ENCODE assay signal across 8 cellular contexts in the genomic region with DNA sequence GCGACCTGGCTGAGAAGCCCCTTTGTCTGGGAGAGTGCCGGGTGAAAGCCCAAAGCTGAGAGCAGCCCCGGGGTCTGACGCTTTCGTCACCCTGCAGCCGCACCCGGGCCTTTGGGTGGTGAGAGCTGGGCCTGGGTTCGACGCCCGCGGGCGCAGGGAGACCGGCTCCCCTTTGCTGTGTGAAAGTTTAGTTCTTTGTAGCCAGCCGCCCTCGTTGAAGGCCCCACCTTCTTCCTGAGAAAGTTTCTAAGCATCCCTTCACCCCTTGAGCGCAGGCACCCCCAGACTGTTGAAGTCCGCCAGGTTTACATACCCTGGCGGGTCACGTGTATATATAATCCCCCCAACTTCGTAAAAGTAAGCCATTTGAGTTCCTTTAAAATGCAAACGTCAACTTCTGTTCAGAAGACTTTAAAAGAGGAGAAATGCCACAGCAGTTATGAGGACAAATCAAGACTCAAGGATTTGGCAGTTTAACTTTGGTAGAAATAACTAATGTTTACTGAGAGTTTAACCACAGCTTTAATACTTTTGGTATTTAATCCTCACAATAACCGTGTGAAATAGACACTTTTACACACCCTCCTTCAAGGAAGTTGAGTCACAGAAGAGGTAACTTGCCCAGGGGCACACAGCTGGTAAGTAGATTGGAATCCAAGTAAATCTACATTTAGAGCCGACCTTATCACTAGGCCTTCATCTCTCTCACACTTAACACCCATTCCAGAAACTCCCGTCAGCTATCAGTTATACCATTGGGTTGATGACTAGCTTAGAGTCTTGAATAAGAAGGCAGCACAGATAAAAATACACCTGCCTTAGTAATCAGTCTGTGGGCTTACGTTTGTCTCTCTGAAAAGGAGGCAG. TPM values are rescaled to one million over a fixed set of nuclear protein-coding genes. Genes with fewer than 3 reads are reported as not detected.
DNase-seq lines count a peak whose midpoint lies in the region; ATAC-seq and TF ChIP-seq lines count a peak whose summit lies in the region.

No MANE protein-coding gene starts in this region.

- no peaks in the 10 kb centered on the region for H3K9me3 Mint-ChIP-seq in WTC11

- H3K4me3 ChIP-seq in right atrium auricular region (peak overlapping the region; percentile 38 to 71), skin epidermis (peak overlapping the region; percentile 56 to 85 (median 78))

- no peaks in the 10 kb centered on the region for H3K27me3 Mint-ChIP-seq in WTC11 (ENCODE audit: low read depth)

- ATAC-seq in Right ventricle myocardium inferior (peak; percentile 3), left ventricle myocardium superior (no peak), WTC11 (no peak), HG03039 (IDR thresholded peaks at IDR 0.05; ENCODE audit: unreplicated experiment) (no peak)

- no peaks in the 10 kb centered on the region for H3K9me3 ChIP-seq in right atrium auricular region

- POLR2A ChIA-PET in WTC11 (lab: Charles Lee), result interaction anchor here (0.6 kb wide), 1 partner anchor 13 kb away, joined by 4 read pairs; no protein-coding TSS in a partner anchor

- H3K36me3 ChIP-seq in right atrium auricular region, result no peaks in the 10 kb centered on the region

- H3K27ac ChIP-seq in right atrium auricular region, result peak overlapping the region; percentile 49 to 77
- peak overlapping the region; percentile 48 to 92 (median 86) for H3K27ac ChIP-seq in skin epidermis

- peak overlapping the region; percentile 55 for H3K27ac Mint-ChIP-seq in WTC11

- H3K4me1 Mint-ChIP-seq in WTC11, result peaks cover 26% of the 10 kb centered on the region

- no peak for DNase-seq in Right ventricle myocardium inferior (ENCODE audit: missing footprints)
- no peak for DNase-seq in left ventricle myocardium superior
- DNase-seq in WTC11 (ENCODE audit: low spot score), result no peak
- no peak for DNase-seq in right atrium auricular region (ENCODE audit: low spot score)
- DNase-seq in HuH-7.5 (ENCODE audit: low spot score), result no peak
- no peak for DNase-seq in NK-92 treated with Interleukin-12 subunit alpha and Interleukin-12 subunit beta, amount 100 ng/mL, for 24 hours (lab: John Stamatoyannopoulos, UW)

- peaks cover 0 to 14% of the 10 kb centered on the region in 2 donors for H3K4me1 ChIP-seq in right atrium auricular region

- no peaks in the 10 kb centered on the region for H3K27me3 ChIP-seq in right atrium auricular region

- peak overlapping the region; percentile 76 for H3K4me3 Mint-ChIP-seq in WTC11

- TF ChIP-seq CTCF in WTC11 (IDR thresholded peaks at IDR 0.05), result no peak
- no peak for TF ChIP-seq CTCF in right atrium auricular region (IDR thresholded peaks at IDR 0.05)

- intact Hi-C loops in Right ventricle myocardium inferior (cut with DNase I), result loop anchor here (10.0 kb wide), 1 partner anchor 90 kb away; no protein-coding TSS in a partner anchor
- intact Hi-C loops in left ventricle myocardium superior (cut with micrococcal nuclease), result no loop called here

- no peaks in the 10 kb centered on the region; the same call in 1 of the 2 replicates for H3K36me3 Mint-ChIP-seq in WTC11

- CTCF ChIA-PET in WTC11 (lab: Charles Lee), result interaction anchor here (0.9 to 2.2 kb wide), 6 partner anchors 106 to 138 kb away, joined by 3 to 14 read pairs (median 4); no protein-coding TSS in a partner anchor

TF ChIP-seq in WTC11, 78 proteins besides CTCF, POLR2A, EP300 and RAD21:
- TF ChIP-seq, protein P1, sequence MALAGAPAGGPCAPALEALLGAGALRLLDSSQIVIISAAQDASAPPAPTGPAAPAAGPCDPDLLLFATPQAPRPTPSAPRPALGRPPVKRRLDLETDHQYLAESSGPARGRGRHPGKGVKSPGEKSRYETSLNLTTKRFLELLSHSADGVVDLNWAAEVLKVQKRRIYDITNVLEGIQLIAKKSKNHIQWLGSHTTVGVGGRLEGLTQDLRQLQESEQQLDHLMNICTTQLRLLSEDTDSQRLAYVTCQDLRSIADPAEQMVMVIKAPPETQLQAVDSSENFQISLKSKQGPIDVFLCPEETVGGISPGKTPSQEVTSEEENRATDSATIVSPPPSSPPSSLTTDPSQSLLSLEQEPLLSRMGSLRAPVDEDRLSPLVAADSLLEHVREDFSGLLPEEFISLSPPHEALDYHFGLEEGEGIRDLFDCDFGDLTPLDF (CRISPR knock-in tag; IDR thresholded peaks at IDR 0.05), result no peak
- TF ChIP-seq, protein P2, sequence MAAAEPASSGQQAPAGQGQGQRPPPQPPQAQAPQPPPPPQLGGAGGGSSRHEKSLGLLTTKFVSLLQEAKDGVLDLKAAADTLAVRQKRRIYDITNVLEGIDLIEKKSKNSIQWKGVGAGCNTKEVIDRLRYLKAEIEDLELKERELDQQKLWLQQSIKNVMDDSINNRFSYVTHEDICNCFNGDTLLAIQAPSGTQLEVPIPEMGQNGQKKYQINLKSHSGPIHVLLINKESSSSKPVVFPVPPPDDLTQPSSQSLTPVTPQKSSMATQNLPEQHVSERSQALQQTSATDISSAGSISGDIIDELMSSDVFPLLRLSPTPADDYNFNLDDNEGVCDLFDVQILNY (CRISPR knock-in tag; IDR thresholded peaks at IDR 0.05), result no peak
- TF ChIP-seq, protein P3, sequence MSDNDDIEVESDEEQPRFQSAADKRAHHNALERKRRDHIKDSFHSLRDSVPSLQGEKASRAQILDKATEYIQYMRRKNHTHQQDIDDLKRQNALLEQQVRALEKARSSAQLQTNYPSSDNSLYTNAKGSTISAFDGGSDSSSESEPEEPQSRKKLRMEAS (CRISPR knock-in tag; IDR thresholded peaks at IDR 0.05), result no peak
- TF ChIP-seq EMX1 (CRISPR knock-in tag; IDR thresholded peaks at IDR 0.05), result no peak
- no peak for TF ChIP-seq GABPB1 (CRISPR knock-in tag; IDR thresholded peaks at IDR 0.05)
- TF ChIP-seq ZNF423 (CRISPR knock-in tag; IDR thresholded peaks at IDR 0.05), result no peak
- TF ChIP-seq ZNF396 (CRISPR knock-in tag; IDR thresholded peaks at IDR 0.05; ENCODE audit: borderline replicate concordance), result no peak
- no peak for TF ChIP-seq ZNF138 (CRISPR knock-in tag; conservative IDR thresholded peaks at IDR 0.05)
- TF ChIP-seq GTF2I (CRISPR knock-in tag; conservative IDR thresholded peaks at IDR 0.05), result no peak
- TF ChIP-seq CREB1 (CRISPR knock-in tag; IDR thresholded peaks at IDR 0.05), result 0 out of 2 replicates have a peak, but pooled peaks have one; percentile 12
- TF ChIP-seq, protein P4, sequence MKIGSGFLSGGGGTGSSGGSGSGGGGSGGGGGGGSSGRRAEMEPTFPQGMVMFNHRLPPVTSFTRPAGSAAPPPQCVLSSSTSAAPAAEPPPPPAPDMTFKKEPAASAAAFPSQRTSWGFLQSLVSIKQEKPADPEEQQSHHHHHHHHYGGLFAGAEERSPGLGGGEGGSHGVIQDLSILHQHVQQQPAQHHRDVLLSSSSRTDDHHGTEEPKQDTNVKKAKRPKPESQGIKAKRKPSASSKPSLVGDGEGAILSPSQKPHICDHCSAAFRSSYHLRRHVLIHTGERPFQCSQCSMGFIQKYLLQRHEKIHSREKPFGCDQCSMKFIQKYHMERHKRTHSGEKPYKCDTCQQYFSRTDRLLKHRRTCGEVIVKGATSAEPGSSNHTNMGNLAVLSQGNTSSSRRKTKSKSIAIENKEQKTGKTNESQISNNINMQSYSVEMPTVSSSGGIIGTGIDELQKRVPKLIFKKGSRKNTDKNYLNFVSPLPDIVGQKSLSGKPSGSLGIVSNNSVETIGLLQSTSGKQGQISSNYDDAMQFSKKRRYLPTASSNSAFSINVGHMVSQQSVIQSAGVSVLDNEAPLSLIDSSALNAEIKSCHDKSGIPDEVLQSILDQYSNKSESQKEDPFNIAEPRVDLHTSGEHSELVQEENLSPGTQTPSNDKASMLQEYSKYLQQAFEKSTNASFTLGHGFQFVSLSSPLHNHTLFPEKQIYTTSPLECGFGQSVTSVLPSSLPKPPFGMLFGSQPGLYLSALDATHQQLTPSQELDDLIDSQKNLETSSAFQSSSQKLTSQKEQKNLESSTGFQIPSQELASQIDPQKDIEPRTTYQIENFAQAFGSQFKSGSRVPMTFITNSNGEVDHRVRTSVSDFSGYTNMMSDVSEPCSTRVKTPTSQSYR (CRISPR knock-in tag; IDR thresholded peaks at IDR 0.05), result no peak
- TF ChIP-seq IRF2 (CRISPR knock-in tag; IDR thresholded peaks at IDR 0.05; ENCODE audit: borderline replicate concordance, low read depth), result no peak
- 0 out of 2 replicates have a peak, but pooled peaks have one; percentile 3 for TF ChIP-seq JUN (CRISPR knock-in tag; IDR thresholded peaks at IDR 0.05)

RNA-seq across cellular contexts. Expression of a gene that starts 1.1 kb away (rescaled TPM):
- total RNA-seq in Right ventricle myocardium inferior (13.9 TPM), left ventricle myocardium superior (15.5 TPM), WTC11 (2021) (19.2 to 24.7 TPM (median 22.5 TPM) in 3 replicates), right atrium auricular region (1 to 10 TPM; 5.2 to 5.8 TPM)
